1 cellular context compared by ENCODE assay signal in genomic region chr5:172479034-172479783, GRCh38.
TF ChIP-seq lines count a peak whose summit lies in the region.

No MANE protein-coding gene starts in this region.

TF ChIP-seq in H1, 55 proteins besides CTCF, POLR2A, EP300 and RAD21 (continued from another document):
- TF ChIP-seq EGR1 (IDR thresholded peaks at IDR 0.05; ENCODE audit: borderline replicate concordance, low read depth, low read length), result no peak
- no peak for TF ChIP-seq KDM5A (IDR thresholded peaks at IDR 0.05; ENCODE audit: low read length)
- peak; percentile 44; the same call in 1 of the 2 replicates for TF ChIP-seq BACH1 (IDR thresholded peaks at IDR 0.05; ENCODE audit: low read length)
- 0 out of 2 replicates have a peak, but pooled peaks have one; percentile 41 for TF ChIP-seq TEAD4 (IDR thresholded peaks at IDR 0.05; ENCODE audit: low read depth, low read length)
- TF ChIP-seq SUZ12 (IDR thresholded peaks at IDR 0.05; ENCODE audit: low read length), result no peak
- TF ChIP-seq KDM4A (IDR thresholded peaks at IDR 0.05; ENCODE audit: low read depth, low read length, severe bottlenecking), result no peak
- TF ChIP-seq NRF1 (IDR thresholded peaks at IDR 0.05; ENCODE audit: low read depth, low read length), result no peak
- no peak for TF ChIP-seq BCL11A (IDR thresholded peaks at IDR 0.05; ENCODE audit: low read depth in 2 of 2, low read length in 2 of 2)
- peak; percentile 69 for TF ChIP-seq JUND (IDR thresholded peaks at IDR 0.05; ENCODE audit: low read length)
- TF ChIP-seq TAF7 (optimal IDR thresholded peaks at IDR 0.05; ENCODE audit: borderline replicate concordance, low read depth, low read length), result no peak
- peak; percentile 95 for TF ChIP-seq ATF2 (IDR thresholded peaks at IDR 0.05; ENCODE audit: low read length)
- no peak for TF ChIP-seq GTF2F1 (IDR thresholded peaks at IDR 0.05; ENCODE audit: borderline replicate concordance, low read depth, low read length)
- 0 out of 4 replicates have a peak, but pooled peaks of 1 of the 2 experiments have one; percentile 67 for TF ChIP-seq SIN3A (conservative IDR thresholded peaks at IDR 0.05 in 1 of 2, IDR thresholded peaks at IDR 0.05 in 1 of 2; ENCODE audit: low read depth in 1 of 2, low read length in 2 of 2)
- no peak for TF ChIP-seq RFX5 (IDR thresholded peaks at IDR 0.05; ENCODE audit: borderline replicate concordance, low read depth, low read length)
- TF ChIP-seq RBBP5 (IDR thresholded peaks at IDR 0.05; ENCODE audit: borderline replicate concordance, low read depth, low read length), result no peak
- TF ChIP-seq CEBPB (IDR thresholded peaks at IDR 0.05; ENCODE audit: low read depth, low read length), result 0 out of 2 replicates have a peak, but pooled peaks have one; percentile 17
- TF ChIP-seq ATF3 (IDR thresholded peaks at IDR 0.05; ENCODE audit: insufficient read depth, low read depth, low read length), result no peak; the same call in 1 of the 2 replicates
- TF ChIP-seq SRF (IDR thresholded peaks at IDR 0.05; ENCODE audit: low read depth, low read length), result no peak
- no peak for TF ChIP-seq TBP (IDR thresholded peaks at IDR 0.05; ENCODE audit: low read depth, low read length)
- TF ChIP-seq EZH2 (IDR thresholded peaks at IDR 0.05; ENCODE audit: low read depth, low read length, severe bottlenecking), result no peak
- peak; percentile 69 for TF ChIP-seq MAX (IDR thresholded peaks at IDR 0.05)
- TF ChIP-seq HDAC2 (IDR thresholded peaks at IDR 0.05; ENCODE audit: borderline replicate concordance in 1 of 2, low read depth in 2 of 2, low read length in 2 of 2), result peak in 1 of 2 experiments; percentile 44; a peak in 1 of 4 replicates
- TF ChIP-seq CREB1 (IDR thresholded peaks at IDR 0.05), result no peak
- no peak for TF ChIP-seq FOSL1 (IDR thresholded peaks at IDR 0.05; ENCODE audit: insufficient read depth, low read depth, low read length)
- TF ChIP-seq SP4 (IDR thresholded peaks at IDR 0.05; ENCODE audit: low read length), result no peak
- TF ChIP-seq HDAC6 (IDR thresholded peaks at IDR 0.05; ENCODE audit: low read depth, low read length), result no peak
- TF ChIP-seq KDM1A (IDR thresholded peaks at IDR 0.05; ENCODE audit: borderline replicate concordance, low read length), result peak; percentile 89; the same call in 1 of the 2 replicates
- no peak for TF ChIP-seq RXRA (IDR thresholded peaks at IDR 0.05; ENCODE audit: insufficient read depth, low read depth, low read length)
- TF ChIP-seq CBX5 (IDR thresholded peaks at IDR 0.05; ENCODE audit: low read depth, low read length), result no peak
- no peak for TF ChIP-seq MAFK (IDR thresholded peaks at IDR 0.05; ENCODE audit: low read depth, low read length)
- no peak for TF ChIP-seq BRCA1 (IDR thresholded peaks at IDR 0.05; ENCODE audit: low read depth, low read length)
